21 cellular contexts compared by ENCODE assay signal in genomic region chr6:148590881-148591280, GRCh38.
"Had no signal": no experiment of that assay in that cellular context is flagged by ENCODE, and none has a peak within 500 bp of the region (broad histone marks: within the 10 kb centered on the region; RNA-seq: fewer than 3 reads in every experiment).

No MANE protein-coding gene starts in this region.

- H3K9me3 ChIP-seq: upper lobe of left lung had no signal

- DNase-seq: activated B cell treated with CpG ODN at 0.5 μM for 24 hours; activated CD4-positive, alpha-beta memory T cell treated with anti-CD3 and anti-CD28 coated beads for 36 hours; activated CD4-positive, alpha-beta T cell treated with anti-CD3 and anti-CD28 coated beads for 36 hours; activated gamma-delta T cell; activated naive CD4-positive, alpha-beta T cell treated with anti-CD3 and anti-CD28 coated beads, Interleukin-2, amount 50 U/mL, for 16 hours; activated naive CD8-positive, alpha-beta T cell treated with anti-CD3 and anti-CD28 coated beads, Interleukin-2, amount 50 U/mL, for 24 hours; cerebellar nuclear complex; head of caudate nucleus; hypothalamus; left ventricle myocardium superior; midbrain; natural killer cell; spleen; stimulated activated CD4-positive, alpha-beta T cell treated with anti-CD3 and anti-CD28 coated beads, Interleukin-4, amount 100 ng/mL, for 1 hour; stimulated activated naive CD4-positive, alpha-beta T cell treated with Interleukin-2 at 50 U/mL for 16 hours; T-helper 9 cell; upper lobe of left lung had no signal

- H3K36me3 ChIP-seq: gastroesophageal sphincter, spleen, upper lobe of left lung had no signal

- ATAC-seq: activated CD4-positive, alpha-beta T cell treated with anti-CD3 and anti-CD28 coated beads for 36 hours; gastroesophageal sphincter; left ventricle myocardium superior; natural killer cell had no signal

- H3K27me3 Mint-ChIP-seq: activated B cell treated with CpG ODN at 0.5 μM for 24 hours had no signal

- H3K4me1 Mint-ChIP-seq: activated CD4-positive, alpha-beta T cell treated with anti-CD3 and anti-CD28 coated beads for 36 hours; activated naive CD8-positive, alpha-beta T cell treated with anti-CD3 and anti-CD28 coated beads, Interleukin-2, amount 50 U/mL, for 24 hours; natural killer cell had no signal

- H3K27ac Mint-ChIP-seq: activated B cell treated with CpG ODN at 0.5 μM for 24 hours; activated CD4-positive, alpha-beta memory T cell treated with anti-CD3 and anti-CD28 coated beads for 36 hours; activated CD4-positive, alpha-beta T cell treated with anti-CD3 and anti-CD28 coated beads for 36 hours; activated naive CD8-positive, alpha-beta T cell treated with anti-CD3 and anti-CD28 coated beads, Interleukin-2, amount 50 U/mL, for 24 hours; activated T-helper 1 cell treated with anti-CD3 and anti-CD28 coated beads, Interleukin-12 subunit alpha, Interleukin-12 subunit beta, Interleukin-2, Interleukin-4 antibody, amounts not matched to agents 30 ng/mL and 10 ng/mL and 1 ng/mL, durations not matched to agents 14 hours and 24 hours and 36 hours; natural killer cell; progenitor cell of endocrine pancreas had no signal

- H3K9me3 Mint-ChIP-seq: natural killer cell had no signal

- H3K4me3 Mint-ChIP-seq: activated B cell treated with CpG ODN at 0.5 μM for 24 hours; activated CD4-positive, alpha-beta memory T cell treated with anti-CD3 and anti-CD28 coated beads for 36 hours; activated CD4-positive, alpha-beta T cell treated with anti-CD3 and anti-CD28 coated beads for 36 hours; activated naive CD8-positive, alpha-beta T cell treated with anti-CD3 and anti-CD28 coated beads, Interleukin-2, amount 50 U/mL, for 24 hours; activated T-helper 1 cell treated with anti-CD3 and anti-CD28 coated beads, Interleukin-12 subunit alpha, Interleukin-12 subunit beta, Interleukin-2, Interleukin-4 antibody, amounts not matched to agents 30 ng/mL and 10 ng/mL and 1 ng/mL, durations not matched to agents 14 hours and 24 hours and 36 hours; natural killer cell had no signal

- H3K27ac ChIP-seq: epithelial cell of prostate, gastroesophageal sphincter, spleen, upper lobe of left lung had no signal

- H3K27me3 ChIP-seq: gastroesophageal sphincter, upper lobe of left lung had no signal

- H3K4me3 ChIP-seq: gastroesophageal sphincter, upper lobe of left lung had no signal
